2 cellular contexts compared by ENCODE assay signal in genomic region chr22:21567456-21568206, GRCh38.
A peak's percentile ranks its signal among the peaks of the same experiment; 100 is the strongest.
TF ChIP-seq lines count a peak whose summit lies in the region.

Gene UBE2L3 (plus strand): TSS chr22:21567714. CDS start chr22:21567745, 31 bp downstream.

TF ChIP-seq in HEK293, 187 proteins besides CTCF, POLR2A, EP300 and RAD21 (continued from another document and continues in another):
- peak; percentile 96 for TF ChIP-seq KLF9 (tag by site-specific recombination; IDR thresholded peaks at IDR 0.05; ENCODE audit: low read depth)
- peak; percentile 62; the same call in 1 of the 2 replicates for TF ChIP-seq GLIS1 (tag by site-specific recombination; IDR thresholded peaks at IDR 0.05)
- TF ChIP-seq KLF8 (tag by site-specific recombination; IDR thresholded peaks at IDR 0.05) = peak; percentile 83
- TF ChIP-seq YY2 (tag by site-specific recombination; IDR thresholded peaks at IDR 0.05) = peak; percentile 89
- TF ChIP-seq ZBTB1 (tag by site-specific recombination; IDR thresholded peaks at IDR 0.05) = peak; percentile 40; the same call in 1 of the 2 replicates
- TF ChIP-seq ZFHX2 (tag by site-specific recombination; conservative IDR thresholded peaks at IDR 0.05) = peak; percentile 84
- peak; percentile 50; the same call in 1 of the 2 replicates for TF ChIP-seq HIC1 (tag by site-specific recombination; IDR thresholded peaks at IDR 0.05)
- TF ChIP-seq HOXA7 (CRISPR knock-in tag; IDR thresholded peaks at IDR 0.05; ENCODE audit: borderline replicate concordance) = 0 out of 2 replicates have a peak, but pooled peaks have one; percentile 47
- peak; percentile 12 for TF ChIP-seq ZNF623 (tag by site-specific recombination; IDR thresholded peaks at IDR 0.05)
- peak; percentile 88 for TF ChIP-seq KLF7 (tag by site-specific recombination; IDR thresholded peaks at IDR 0.05; ENCODE audit: borderline replicate concordance)
- peak; percentile 95 for TF ChIP-seq ZNF76 (tag by site-specific recombination; IDR thresholded peaks at IDR 0.05; ENCODE audit: borderline replicate concordance, low read depth)
- TF ChIP-seq ZBTB7A (tag by site-specific recombination; IDR thresholded peaks at IDR 0.05; ENCODE audit: low read depth) = peak; percentile 86
- peak; percentile 77 for TF ChIP-seq ZNF629 (tag by site-specific recombination; IDR thresholded peaks at IDR 0.05)
- peak; percentile 44; the same call in 1 of the 2 replicates for TF ChIP-seq ZBTB11 (tag by site-specific recombination; conservative IDR thresholded peaks at IDR 0.05; ENCODE audit: low read depth)
- TF ChIP-seq SP3 (tag by site-specific recombination; IDR thresholded peaks at IDR 0.05) = peak; percentile 89
- TF ChIP-seq ZNF416 (tag by site-specific recombination; IDR thresholded peaks at IDR 0.05) = no peak
- peak; percentile 96 for TF ChIP-seq ZNF580 (tag by site-specific recombination; IDR thresholded peaks at IDR 0.05)
- no peak for TF ChIP-seq ZNF184 (tag by site-specific recombination; IDR thresholded peaks at IDR 0.05)
- TF ChIP-seq ZNF394 (tag by site-specific recombination; IDR thresholded peaks at IDR 0.05; ENCODE audit: borderline replicate concordance) = peak; percentile 82; the same call in 1 of the 2 replicates
- TF ChIP-seq ZSCAN30 (tag by site-specific recombination; IDR thresholded peaks at IDR 0.05) = peak; percentile 91; the same call in 1 of the 2 replicates
- peak; percentile 84 for TF ChIP-seq SP7 (tag by site-specific recombination; IDR thresholded peaks at IDR 0.05)
- peak; percentile 55; the same call in 1 of the 2 replicates for TF ChIP-seq GLIS2 (tag by site-specific recombination; IDR thresholded peaks at IDR 0.05)
- 0 out of 2 replicates have a peak, but pooled peaks have one; percentile 49 for TF ChIP-seq ZNF677 (tag by site-specific recombination; IDR thresholded peaks at IDR 0.05)

TF ChIP-seq in WTC11, 78 proteins besides CTCF, POLR2A, EP300 and RAD21 (continued from another document):
- TF ChIP-seq PRDM15 (CRISPR knock-in tag; IDR thresholded peaks at IDR 0.05) = no peak
- peak; percentile 60; the same call in 1 of the 2 replicates for TF ChIP-seq NR1H2 (CRISPR knock-in tag; IDR thresholded peaks at IDR 0.05)
- peak; percentile 92 for TF ChIP-seq FOXP4 (CRISPR knock-in tag; IDR thresholded peaks at IDR 0.05)
- no peak for TF ChIP-seq USF1 (CRISPR knock-in tag; IDR thresholded peaks at IDR 0.05)
- no peak for TF ChIP-seq MXD4 (CRISPR knock-in tag; IDR thresholded peaks at IDR 0.05; ENCODE audit: borderline replicate concordance)
- TF ChIP-seq GTF2I (CRISPR knock-in tag; conservative IDR thresholded peaks at IDR 0.05) = no peak
- peak; percentile 81 for TF ChIP-seq SP1 (CRISPR knock-in tag; conservative IDR thresholded peaks at IDR 0.05)
- TF ChIP-seq STAT6 (CRISPR knock-in tag; conservative IDR thresholded peaks at IDR 0.05; ENCODE audit: low read depth) = no peak
- no peak for TF ChIP-seq ERG (CRISPR knock-in tag; IDR thresholded peaks at IDR 0.05)
